1 cellular context compared by ENCODE assay signal in the genomic region with DNA sequence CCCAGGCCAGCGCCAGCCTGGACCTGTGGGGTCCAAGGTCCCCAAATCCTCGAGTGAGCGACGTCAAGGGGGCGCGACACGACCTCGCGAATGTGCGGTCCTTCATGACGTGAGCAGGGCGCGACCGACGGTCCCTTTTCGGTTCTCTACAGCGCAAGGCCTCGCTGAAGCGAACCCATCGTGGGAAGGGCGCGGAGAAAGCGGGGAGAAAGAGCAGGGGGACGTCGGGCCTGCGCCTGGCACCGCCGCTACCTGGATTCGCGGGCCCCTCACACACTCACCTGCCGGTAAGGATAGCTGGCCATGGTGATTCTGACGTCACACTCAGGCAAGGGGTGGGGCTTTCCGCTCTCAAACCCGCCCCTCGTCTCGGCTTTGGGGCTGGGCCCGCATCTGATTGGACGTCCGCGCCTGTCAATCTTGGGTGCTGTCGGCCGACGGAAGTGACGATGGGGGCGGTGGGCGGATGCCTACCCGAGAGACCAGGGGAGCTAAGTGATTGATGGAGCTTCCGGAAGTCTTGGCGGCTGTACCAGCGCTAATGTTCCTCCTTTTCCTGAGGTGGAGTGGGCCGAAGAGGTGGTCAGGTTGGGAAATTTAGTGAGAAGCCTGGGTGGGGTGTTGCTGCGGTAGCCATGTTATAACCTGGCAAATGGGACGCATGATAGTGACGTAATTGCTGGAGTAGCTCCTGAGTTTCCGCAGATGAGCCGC.
A peak's percentile ranks its signal among the peaks of the same experiment; 100 is the strongest.
TF ChIP-seq lines count a peak whose summit lies in the region.

A gene with protein sequence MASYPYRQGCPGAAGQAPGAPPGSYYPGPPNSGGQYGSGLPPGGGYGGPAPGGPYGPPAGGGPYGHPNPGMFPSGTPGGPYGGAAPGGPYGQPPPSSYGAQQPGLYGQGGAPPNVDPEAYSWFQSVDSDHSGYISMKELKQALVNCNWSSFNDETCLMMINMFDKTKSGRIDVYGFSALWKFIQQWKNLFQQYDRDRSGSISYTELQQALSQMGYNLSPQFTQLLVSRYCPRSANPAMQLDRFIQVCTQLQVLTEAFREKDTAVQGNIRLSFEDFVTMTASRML (minus strand): TSS at position 317 of the 714 bp plus-strand sequence. CDS start 12 bp downstream, at position 305.

TF ChIP-seq in HepG2, 621 proteins besides CTCF, POLR2A, EP300 and RAD21 (continued from another document and continues in another):
- TF ChIP-seq, protein P1, sequence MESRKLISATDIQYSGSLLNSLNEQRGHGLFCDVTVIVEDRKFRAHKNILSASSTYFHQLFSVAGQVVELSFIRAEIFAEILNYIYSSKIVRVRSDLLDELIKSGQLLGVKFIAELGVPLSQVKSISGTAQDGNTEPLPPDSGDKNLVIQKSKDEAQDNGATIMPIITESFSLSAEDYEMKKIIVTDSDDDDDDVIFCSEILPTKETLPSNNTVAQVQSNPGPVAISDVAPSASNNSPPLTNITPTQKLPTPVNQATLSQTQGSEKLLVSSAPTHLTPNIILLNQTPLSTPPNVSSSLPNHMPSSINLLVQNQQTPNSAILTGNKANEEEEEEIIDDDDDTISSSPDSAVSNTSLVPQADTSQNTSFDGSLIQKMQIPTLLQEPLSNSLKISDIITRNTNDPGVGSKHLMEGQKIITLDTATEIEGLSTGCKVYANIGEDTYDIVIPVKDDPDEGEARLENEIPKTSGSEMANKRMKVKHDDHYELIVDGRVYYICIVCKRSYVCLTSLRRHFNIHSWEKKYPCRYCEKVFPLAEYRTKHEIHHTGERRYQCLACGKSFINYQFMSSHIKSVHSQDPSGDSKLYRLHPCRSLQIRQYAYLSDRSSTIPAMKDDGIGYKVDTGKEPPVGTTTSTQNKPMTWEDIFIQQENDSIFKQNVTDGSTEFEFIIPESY (CRISPR knock-in tag; IDR thresholded peaks at IDR 0.05), result no peak
- TF ChIP-seq IRX3 (CRISPR knock-in tag; IDR thresholded peaks at IDR 0.05; ENCODE audit: borderline replicate concordance, low read depth) (no peak), HIVEP1 (CRISPR knock-in tag; IDR thresholded peaks at IDR 0.05) (peak; percentile 40; the same call in 1 of the 2 replicates), ZNF589 (CRISPR knock-in tag; conservative IDR thresholded peaks at IDR 0.05) (0 out of 2 replicates have a peak, but pooled peaks have one; percentile 57), ZNF724P (CRISPR knock-in tag; IDR thresholded peaks at IDR 0.05; ENCODE audit: borderline replicate concordance) (peak; percentile 74; the same call in 1 of the 2 replicates), KAT7 (CRISPR knock-in tag; IDR thresholded peaks at IDR 0.05; ENCODE audit: borderline replicate concordance) (0 out of 2 replicates have a peak, but pooled peaks have one; percentile 58), TSC22D2 (CRISPR knock-in tag; IDR thresholded peaks at IDR 0.05; ENCODE audit: borderline replicate concordance) (peak; percentile 81; the same call in 1 of the 2 replicates), HMG20A (CRISPR knock-in tag; IDR thresholded peaks at IDR 0.05; ENCODE audit: borderline replicate concordance) (no peak), HNF4G (IDR thresholded peaks at IDR 0.05; ENCODE audit: borderline replicate concordance, low read depth, low read length) (peak; percentile 75; the same call in 1 of the 2 replicates), HNF4G (CRISPR knock-in tag; IDR thresholded peaks at IDR 0.05; ENCODE audit: borderline replicate concordance, low read depth) (peak; percentile 61; the same call in 1 of the 2 replicates), ZNF263 (CRISPR knock-in tag; IDR thresholded peaks at IDR 0.05) (0 out of 2 replicates have a peak, but pooled peaks have one; percentile 37), KMT2B (CRISPR knock-in tag; IDR thresholded peaks at IDR 0.05) (peak; percentile 88), PLRG1 (conservative IDR thresholded peaks at IDR 0.05) (no peak), TBX2 (CRISPR knock-in tag; IDR thresholded peaks at IDR 0.05; ENCODE audit: borderline replicate concordance) (peak; percentile 79), ZSCAN22 (CRISPR knock-in tag; IDR thresholded peaks at IDR 0.05) (0 out of 2 replicates have a peak, but pooled peaks have one; percentile 56), ZNF598 (CRISPR knock-in tag; IDR thresholded peaks at IDR 0.05; ENCODE audit: borderline replicate concordance) (peak; percentile 84; the same call in 1 of the 2 replicates), ZFAT (CRISPR knock-in tag; conservative IDR thresholded peaks at IDR 0.05) (peak; percentile 81), ZNF788 (CRISPR knock-in tag; IDR thresholded peaks at IDR 0.05; ENCODE audit: borderline replicate concordance) (peak; percentile 61; the same call in 1 of the 2 replicates), ELF4 (CRISPR knock-in tag; IDR thresholded peaks at IDR 0.05; ENCODE audit: borderline replicate concordance) (peak; percentile 34; the same call in 1 of the 2 replicates), ZNF230 (CRISPR knock-in tag; IDR thresholded peaks at IDR 0.05) (peak; percentile 71; the same call in 1 of the 2 replicates), TEAD3 (CRISPR knock-in tag; optimal IDR thresholded peaks at IDR 0.05; ENCODE audit: borderline replicate concordance) (peak; percentile 58)
- TF ChIP-seq, protein P2, sequence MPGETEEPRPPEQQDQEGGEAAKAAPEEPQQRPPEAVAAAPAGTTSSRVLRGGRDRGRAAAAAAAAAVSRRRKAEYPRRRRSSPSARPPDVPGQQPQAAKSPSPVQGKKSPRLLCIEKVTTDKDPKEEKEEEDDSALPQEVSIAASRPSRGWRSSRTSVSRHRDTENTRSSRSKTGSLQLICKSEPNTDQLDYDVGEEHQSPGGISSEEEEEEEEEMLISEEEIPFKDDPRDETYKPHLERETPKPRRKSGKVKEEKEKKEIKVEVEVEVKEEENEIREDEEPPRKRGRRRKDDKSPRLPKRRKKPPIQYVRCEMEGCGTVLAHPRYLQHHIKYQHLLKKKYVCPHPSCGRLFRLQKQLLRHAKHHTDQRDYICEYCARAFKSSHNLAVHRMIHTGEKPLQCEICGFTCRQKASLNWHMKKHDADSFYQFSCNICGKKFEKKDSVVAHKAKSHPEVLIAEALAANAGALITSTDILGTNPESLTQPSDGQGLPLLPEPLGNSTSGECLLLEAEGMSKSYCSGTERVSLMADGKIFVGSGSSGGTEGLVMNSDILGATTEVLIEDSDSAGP (CRISPR knock-in tag; IDR thresholded peaks at IDR 0.05; ENCODE audit: borderline replicate concordance), result peak; percentile 89; the same call in 1 of the 2 replicates
- TF ChIP-seq, protein P3, sequence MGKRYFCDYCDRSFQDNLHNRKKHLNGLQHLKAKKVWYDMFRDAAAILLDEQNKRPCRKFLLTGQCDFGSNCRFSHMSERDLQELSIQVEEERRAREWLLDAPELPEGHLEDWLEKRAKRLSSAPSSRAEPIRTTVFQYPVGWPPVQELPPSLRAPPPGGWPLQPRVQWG (CRISPR knock-in tag; IDR thresholded peaks at IDR 0.05; ENCODE audit: borderline replicate concordance, low read depth), result no peak
- TF ChIP-seq, protein P4, sequence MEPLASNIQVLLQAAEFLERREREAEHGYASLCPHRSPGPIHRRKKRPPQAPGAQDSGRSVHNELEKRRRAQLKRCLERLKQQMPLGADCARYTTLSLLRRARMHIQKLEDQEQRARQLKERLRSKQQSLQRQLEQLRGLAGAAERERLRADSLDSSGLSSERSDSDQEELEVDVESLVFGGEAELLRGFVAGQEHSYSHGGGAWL (CRISPR knock-in tag; IDR thresholded peaks at IDR 0.05), result peak; percentile 62; the same call in 1 of the 2 replicates
- TF ChIP-seq, protein P5, sequence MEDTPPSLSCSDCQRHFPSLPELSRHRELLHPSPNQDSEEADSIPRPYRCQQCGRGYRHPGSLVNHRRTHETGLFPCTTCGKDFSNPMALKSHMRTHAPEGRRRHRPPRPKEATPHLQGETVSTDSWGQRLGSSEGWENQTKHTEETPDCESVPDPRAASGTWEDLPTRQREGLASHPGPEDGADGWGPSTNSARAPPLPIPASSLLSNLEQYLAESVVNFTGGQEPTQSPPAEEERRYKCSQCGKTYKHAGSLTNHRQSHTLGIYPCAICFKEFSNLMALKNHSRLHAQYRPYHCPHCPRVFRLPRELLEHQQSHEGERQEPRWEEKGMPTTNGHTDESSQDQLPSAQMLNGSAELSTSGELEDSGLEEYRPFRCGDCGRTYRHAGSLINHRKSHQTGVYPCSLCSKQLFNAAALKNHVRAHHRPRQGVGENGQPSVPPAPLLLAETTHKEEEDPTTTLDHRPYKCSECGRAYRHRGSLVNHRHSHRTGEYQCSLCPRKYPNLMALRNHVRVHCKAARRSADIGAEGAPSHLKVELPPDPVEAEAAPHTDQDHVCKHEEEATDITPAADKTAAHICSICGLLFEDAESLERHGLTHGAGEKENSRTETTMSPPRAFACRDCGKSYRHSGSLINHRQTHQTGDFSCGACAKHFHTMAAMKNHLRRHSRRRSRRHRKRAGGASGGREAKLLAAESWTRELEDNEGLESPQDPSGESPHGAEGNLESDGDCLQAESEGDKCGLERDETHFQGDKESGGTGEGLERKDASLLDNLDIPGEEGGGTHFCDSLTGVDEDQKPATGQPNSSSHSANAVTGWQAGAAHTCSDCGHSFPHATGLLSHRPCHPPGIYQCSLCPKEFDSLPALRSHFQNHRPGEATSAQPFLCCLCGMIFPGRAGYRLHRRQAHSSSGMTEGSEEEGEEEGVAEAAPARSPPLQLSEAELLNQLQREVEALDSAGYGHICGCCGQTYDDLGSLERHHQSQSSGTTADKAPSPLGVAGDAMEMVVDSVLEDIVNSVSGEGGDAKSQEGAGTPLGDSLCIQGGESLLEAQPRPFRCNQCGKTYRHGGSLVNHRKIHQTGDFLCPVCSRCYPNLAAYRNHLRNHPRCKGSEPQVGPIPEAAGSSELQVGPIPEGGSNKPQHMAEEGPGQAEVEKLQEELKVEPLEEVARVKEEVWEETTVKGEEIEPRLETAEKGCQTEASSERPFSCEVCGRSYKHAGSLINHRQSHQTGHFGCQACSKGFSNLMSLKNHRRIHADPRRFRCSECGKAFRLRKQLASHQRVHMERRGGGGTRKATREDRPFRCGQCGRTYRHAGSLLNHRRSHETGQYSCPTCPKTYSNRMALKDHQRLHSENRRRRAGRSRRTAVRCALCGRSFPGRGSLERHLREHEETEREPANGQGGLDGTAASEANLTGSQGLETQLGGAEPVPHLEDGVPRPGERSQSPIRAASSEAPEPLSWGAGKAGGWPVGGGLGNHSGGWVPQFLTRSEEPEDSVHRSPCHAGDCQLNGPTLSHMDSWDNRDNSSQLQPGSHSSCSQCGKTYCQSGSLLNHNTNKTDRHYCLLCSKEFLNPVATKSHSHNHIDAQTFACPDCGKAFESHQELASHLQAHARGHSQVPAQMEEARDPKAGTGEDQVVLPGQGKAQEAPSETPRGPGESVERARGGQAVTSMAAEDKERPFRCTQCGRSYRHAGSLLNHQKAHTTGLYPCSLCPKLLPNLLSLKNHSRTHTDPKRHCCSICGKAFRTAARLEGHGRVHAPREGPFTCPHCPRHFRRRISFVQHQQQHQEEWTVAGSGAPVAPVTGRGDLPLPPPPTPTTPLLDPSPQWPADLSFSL (CRISPR knock-in tag; IDR thresholded peaks at IDR 0.05), result no peak
- TF ChIP-seq, protein P6, sequence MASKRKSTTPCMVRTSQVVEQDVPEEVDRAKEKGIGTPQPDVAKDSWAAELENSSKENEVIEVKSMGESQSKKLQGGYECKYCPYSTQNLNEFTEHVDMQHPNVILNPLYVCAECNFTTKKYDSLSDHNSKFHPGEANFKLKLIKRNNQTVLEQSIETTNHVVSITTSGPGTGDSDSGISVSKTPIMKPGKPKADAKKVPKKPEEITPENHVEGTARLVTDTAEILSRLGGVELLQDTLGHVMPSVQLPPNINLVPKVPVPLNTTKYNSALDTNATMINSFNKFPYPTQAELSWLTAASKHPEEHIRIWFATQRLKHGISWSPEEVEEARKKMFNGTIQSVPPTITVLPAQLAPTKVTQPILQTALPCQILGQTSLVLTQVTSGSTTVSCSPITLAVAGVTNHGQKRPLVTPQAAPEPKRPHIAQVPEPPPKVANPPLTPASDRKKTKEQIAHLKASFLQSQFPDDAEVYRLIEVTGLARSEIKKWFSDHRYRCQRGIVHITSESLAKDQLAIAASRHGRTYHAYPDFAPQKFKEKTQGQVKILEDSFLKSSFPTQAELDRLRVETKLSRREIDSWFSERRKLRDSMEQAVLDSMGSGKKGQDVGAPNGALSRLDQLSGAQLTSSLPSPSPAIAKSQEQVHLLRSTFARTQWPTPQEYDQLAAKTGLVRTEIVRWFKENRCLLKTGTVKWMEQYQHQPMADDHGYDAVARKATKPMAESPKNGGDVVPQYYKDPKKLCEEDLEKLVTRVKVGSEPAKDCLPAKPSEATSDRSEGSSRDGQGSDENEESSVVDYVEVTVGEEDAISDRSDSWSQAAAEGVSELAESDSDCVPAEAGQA (IDR thresholded peaks at IDR 0.05; ENCODE audit: low read depth), result peak; percentile 100
- TF ChIP-seq, protein P6 (CRISPR knock-in tag; IDR thresholded peaks at IDR 0.05; ENCODE audit: borderline replicate concordance), result no peak
